Comparison of ENCODE assay signal across 8 cellular contexts in genomic region chr6:137094411-137095008, GRCh38. TPM values are rescaled to one million over a fixed set of nuclear protein-coding genes. Genes with fewer than 3 reads are reported as not detected.
DNase-seq lines count a peak whose midpoint lies in the region; ATAC-seq, FAIRE-seq and TF ChIP-seq lines count a peak whose summit lies in the region.

No MANE protein-coding gene starts in this region.

- FAIRE-seq in K562 (lab: Jason Lieb, UNC): peak; percentile 91

- TF ChIP-seq EP300 in K562 (IDR thresholded peaks at IDR 0.05; ENCODE audit: low read length): no peak

- no peaks in the 10 kb centered on the region for H3K36me3 Mint-ChIP-seq in T-helper 2 cell treated with Interferon-gamma antibody and Interleukin-4, amounts not matched to agents 5 μg/mL and 100 μg/mL, for 36 hours (ENCODE audit: low read depth)

- DNase-seq in NCI-H1417 treated with DMSO at 0.1 percent for 48 hours (lab: John Stamatoyannopoulos, UW) (peak; percentile 67), K562 (ENCODE audit: extremely low read depth in 1 of 4, low spot score in 3 of 4) (peak; percentile 50 to 76 (median 64)), iPS DF 6.9 (ENCODE audit: low read depth, low spot score) (peak; percentile 45)
- peak; percentile 44 for DNase-seq in T-helper 2 cell treated with Interferon-gamma antibody and Interleukin-4, amounts not matched to agents 5 μg/mL and 100 μg/mL, for 36 hours (ENCODE audit: low spot score)
- peak; percentile 29 for DNase-seq in stimulated activated CD4-positive, alpha-beta T cell treated with anti-CD3 and anti-CD28 coated beads, Interleukin-12 subunit alpha, Interleukin-12 subunit beta, amount 100 ng/mL, for 4 hours

- no peaks in the 10 kb centered on the region for H3K36me3 ChIP-seq in BLaER1 treated with 17β-estradiol and CSF1 and Interleukin-3, amounts not matched to agents 10 nM and 100 nM
- H3K36me3 ChIP-seq in K562 (ENCODE audit: control insufficient read depth, insufficient read depth, low read length): no peaks in the 10 kb centered on the region
- H3K36me3 ChIP-seq in iPS DF 6.9 (ENCODE audit: control insufficient read depth, insufficient read depth, low read length): no peaks in the 10 kb centered on the region

- peaks cover 24 to 59% (median 51%) of the 10 kb centered on the region in 10 experiments for H3K4me1 ChIP-seq in BLaER1 treated with 17β-estradiol and CSF1 and Interleukin-3, amounts not matched to agents 10 nM and 100 nM
- no peaks in the 10 kb centered on the region for H3K4me1 ChIP-seq in K562 (replicated peaks in 1 of 2; ENCODE audit: control insufficient read depth in 2 of 2, insufficient read depth in 2 of 2, low read length in 2 of 2)
- no peaks in the 10 kb centered on the region for H3K4me1 ChIP-seq in iPS DF 6.9 (ENCODE audit: control insufficient read depth, insufficient read depth, low read length)

- BruUV-seq in K562 (replicated peaks; lab: Mats Ljungman, UMichigan): no TSS peak

- in situ Hi-C loops in K562 (cut with MboI): loop anchor here (5.0 kb wide), 2 partner anchors 73 to 223 kb away; no protein-coding TSS in a partner anchor

- no peak overlapping the region for H3K27ac Mint-ChIP-seq in T-helper 2 cell treated with Interferon-gamma antibody and Interleukin-4, amounts not matched to agents 5 μg/mL and 100 μg/mL, for 36 hours

- H3K9me1 ChIP-seq in K562 (ENCODE audit: control insufficient read depth, insufficient read depth, low read length): no peaks in the 10 kb centered on the region

- H3K9me3 ChIP-seq in BLaER1 treated with 17β-estradiol and CSF1 and Interleukin-3, amounts not matched to agents 10 nM and 100 nM (replicated peaks in 1 of 11): peaks cover 0 to 3% (median 0%) of the 10 kb centered on the region in 11 experiments; a peak in 1 of 22 replicates
- no peaks in the 10 kb centered on the region for H3K9me3 ChIP-seq in K562 (replicated peaks; ENCODE audit: control insufficient read depth, insufficient read depth, low read depth, low read length)
- no peaks in the 10 kb centered on the region for H3K9me3 ChIP-seq in iPS DF 6.9 (ENCODE audit: control insufficient read depth, insufficient read depth, low read length)

- ATAC-seq in GM19395 (IDR thresholded peaks at IDR 0.05; ENCODE audit: unreplicated experiment) (peak; percentile 51), K562 (peak; percentile 90), HG02973 (IDR thresholded peaks at IDR 0.05; ENCODE audit: unreplicated experiment) (no peak)

- H3K4me2 ChIP-seq in BLaER1 treated with 17β-estradiol and CSF1 and Interleukin-3, amounts not matched to agents 10 nM and 100 nM: peak overlapping the region; percentile 50 to 73 (median 63); a peak in 20 of 22 replicates
- H3K4me2 ChIP-seq in K562 (ENCODE audit: insufficient read depth, low read length): no peak overlapping the region

- intact Hi-C loops in K562 (cut with micrococcal nuclease): loop anchor here (1.0 to 5.0 kb wide), 5 partner anchors 72 to 546 kb away; no protein-coding TSS in a partner anchor

- H3K27me3 Mint-ChIP-seq in T-helper 2 cell treated with Interferon-gamma antibody and Interleukin-4, amounts not matched to agents 5 μg/mL and 100 μg/mL, for 36 hours (ENCODE audit: low read depth): no peaks in the 10 kb centered on the region

- CTCF ChIA-PET in K562 (lab: Yijun Ruan, JAX; ENCODE audit: low intra/inter-chr PET ratio): interaction anchor here (1.3 to 3.4 kb wide), 4 partner anchors 71 to 546 kb away, joined by 3 to 23 read pairs (median 14); no protein-coding TSS in a partner anchor

- H3K9me3 Mint-ChIP-seq in T-helper 2 cell treated with Interferon-gamma antibody and Interleukin-4, amounts not matched to agents 5 μg/mL and 100 μg/mL, for 36 hours: no peaks in the 10 kb centered on the region

- peaks cover 26% of the 10 kb centered on the region for H3K4me1 Mint-ChIP-seq in T-helper 2 cell treated with Interferon-gamma antibody and Interleukin-4, amounts not matched to agents 5 μg/mL and 100 μg/mL, for 36 hours (ENCODE audit: low read depth)

- POLR2A ChIA-PET in K562 (lab: Yijun Ruan, JAX): interaction anchor here (0.6 to 1.0 kb wide), 2 partner anchors 203 to 292 kb away, joined by 3 read pairs; no protein-coding TSS in a partner anchor

- no peak overlapping the region for H2AFZ ChIP-seq in K562 (ENCODE audit: low read depth, low read length)

- H3K27me3 ChIP-seq in BLaER1 treated with 17β-estradiol and CSF1 and Interleukin-3, amounts not matched to agents 10 nM and 100 nM: no peaks in the 10 kb centered on the region
- peaks cover 0 to 8% of the 10 kb centered on the region in 2 experiments; a peak in 1 of 5 replicates for H3K27me3 ChIP-seq in K562 (ENCODE audit: control insufficient read depth in 2 of 2, insufficient read depth in 2 of 2, low read length in 2 of 2)
- no peaks in the 10 kb centered on the region for H3K27me3 ChIP-seq in iPS DF 6.9 (ENCODE audit: control insufficient read depth, insufficient read depth, low read length)

- no peak overlapping the region for H3K4me3 Mint-ChIP-seq in T-helper 2 cell treated with Interferon-gamma antibody and Interleukin-4, amounts not matched to agents 5 μg/mL and 100 μg/mL, for 36 hours

- no peak for TF ChIP-seq POLR2A in K562 (conservative IDR thresholded peaks at IDR 0.05)

- peak; percentile 97 to 98 for TF ChIP-seq RAD21 in K562 (CRISPR knock-in tag; conservative IDR thresholded peaks at IDR 0.05 in 1 of 2, IDR thresholded peaks at IDR 0.05 in 1 of 2)

- WGBS in K562 (ENCODE audit: insufficient coverage, low coverage, missing lambda C conversion rate): 5% methylated on average over 5 of the region's 5 CpGs
- WGBS in iPS DF 6.9 (ENCODE audit: insufficient coverage, insufficient read length): no CpG with 5 or more reads among the region's 5 CpGs

- H4K20me1 ChIP-seq in BLaER1 treated with 17β-estradiol and CSF1 and Interleukin-3, amounts not matched to agents 10 nM and 100 nM: no peaks in the 10 kb centered on the region
- no peaks in the 10 kb centered on the region for H4K20me1 ChIP-seq in K562 (replicated peaks; ENCODE audit: control insufficient read depth, insufficient read depth, low read length)

- no peak overlapping the region for H3K4me3 ChIP-seq in BLaER1 treated with 17β-estradiol and CSF1 and Interleukin-3, amounts not matched to agents 10 nM and 100 nM
- H3K4me3 ChIP-seq in K562: no peak overlapping the region
- no peak overlapping the region for H3K4me3 ChIP-seq in iPS DF 6.9 (ENCODE audit: low read length)

- H3K79me2 ChIP-seq in K562 (ENCODE audit: control insufficient read depth, insufficient read depth, low read length): no peaks in the 10 kb centered on the region

- peak overlapping the region in 2 of 11 experiments; percentile 34 to 41; a peak in 1 of 22 replicates for H3K9ac ChIP-seq in BLaER1 treated with 17β-estradiol and CSF1 and Interleukin-3, amounts not matched to agents 10 nM and 100 nM
- H3K9ac ChIP-seq in K562 (ENCODE audit: insufficient read depth in 1 of 2, low read depth in 2 of 2, low read length in 2 of 2): no peak overlapping the region

- peak overlapping the region in 9 of 11 experiments; percentile 22 to 68 (median 48); a peak in 16 of 22 replicates for H3K27ac ChIP-seq in BLaER1 treated with 17β-estradiol and CSF1 and Interleukin-3, amounts not matched to agents 10 nM and 100 nM
- H3K27ac ChIP-seq in K562 (ENCODE audit: extremely low read depth, low read depth, low read length) (no peak overlapping the region), iPS DF 6.9 (ENCODE audit: low read length) (no peak overlapping the region)

- peak; percentile 68 to 91 (median 72) for TF ChIP-seq CTCF in K562 (IDR thresholded peaks at IDR 0.05 in 2 of 3, conservative IDR thresholded peaks at IDR 0.05 in 1 of 3; ENCODE audit: insufficient read depth in 2 of 3, low read depth in 1 of 3, low read length in 3 of 3)

TF ChIP-seq in K562, 482 proteins besides CTCF, POLR2A, EP300 and RAD21 (continues in another document):
- TF ChIP-seq MCM7 (IDR thresholded peaks at IDR 0.05): no peak
- no peak for TF ChIP-seq NCOA1 (IDR thresholded peaks at IDR 0.05; ENCODE audit: low read depth)
- 0 out of 4 replicates have a peak, but pooled peaks of 1 of the 2 experiments have one; percentile 14 for TF ChIP-seq RCOR1 (IDR thresholded peaks at IDR 0.05; ENCODE audit: borderline replicate concordance in 1 of 2, low read depth in 2 of 2, low read length in 2 of 2)
- peak in 1 of 2 experiments; percentile 39; a peak in 1 of 4 replicates for TF ChIP-seq MAZ (CRISPR knock-in tag; conservative IDR thresholded peaks at IDR 0.05 in 1 of 2, IDR thresholded peaks at IDR 0.05 in 1 of 2)
- no peak for TF ChIP-seq GTF2A2 (tag; IDR thresholded peaks at IDR 0.05)

RNA-seq across cellular contexts. Expression of gene IL20RA, which starts 49.7 kb away (rescaled TPM):
- total RNA-seq in K562 (2011; cell fraction: chromatin; rRNA removed; ENCODE audit: low replicate concordance): not detected in 2 replicates
- total RNA-seq in K562 (2011; cell fraction: nucleolus; rRNA removed): not detected in 2 replicates
- total RNA-seq in K562 (2011; cell fraction: nucleoplasm; rRNA removed): not detected in 2 replicates
- total RNA-seq in K562 (2014; rRNA removed): not detected in 2 replicates
- total RNA-seq in K562 (2014; rRNA removed; fragmentation: Illumina TruSeq; extraction: Trizol): not detected in 2 replicates
- not detected in 2 replicates for total RNA-seq in K562 (2015; rRNA removed; fragmentation: Illumina TruSeq; extraction: Trizol)
- total RNA-seq in K562 (2021): not detected in 2 replicates
- polyA plus RNA-seq in K562 (2011; rRNA removed): not detected in 2 replicates
- polyA plus RNA-seq in K562 (2011; cell fraction: cytosol; rRNA removed): not detected in 2 replicates
- not detected in 2 replicates for polyA plus RNA-seq in K562 (2011; cell fraction: nucleus; rRNA removed)
- polyA plus RNA-seq in K562 (2012): not detected in 2 replicates
- polyA plus RNA-seq in K562 (2014; fragmentation: Illumina TruSeq; extraction: Trizol): not detected in 2 replicates
- polyA plus RNA-seq in K562 (2014; fragmentation: Nextera tagmentation; extraction: Ambion mirVana): not detected
- polyA plus RNA-seq in K562 (2014; rRNA removed): not detected in 2 replicates
- not detected in 2 replicates for polyA minus RNA-seq in K562 (2011; rRNA and poly(A)+ RNA removed)
- polyA minus RNA-seq in K562 (2011; cell fraction: cytosol; rRNA and poly(A)+ RNA removed): not detected in 2 replicates
- not detected in 2 replicates for polyA minus RNA-seq in K562 (2011; cell fraction: nucleus; rRNA and poly(A)+ RNA removed)

Comparison
In these comparisons a context has a peak if more than half of its experiments do, and no peak if none do; other contexts are left out.
1. H3K27ac ChIP-seq: peak in BLaER1 treated with 17β-estradiol and CSF1 and Interleukin-3, amounts not matched to agents 10 nM and 100 nM (9 of 11); none in K562 (single experiment) and iPS DF 6.9 (single experiment).
2. Peak in every context shown above with its lines, with median percentiles within 50 percentile points of each other: DNase-seq.